In the genomic region with DNA sequence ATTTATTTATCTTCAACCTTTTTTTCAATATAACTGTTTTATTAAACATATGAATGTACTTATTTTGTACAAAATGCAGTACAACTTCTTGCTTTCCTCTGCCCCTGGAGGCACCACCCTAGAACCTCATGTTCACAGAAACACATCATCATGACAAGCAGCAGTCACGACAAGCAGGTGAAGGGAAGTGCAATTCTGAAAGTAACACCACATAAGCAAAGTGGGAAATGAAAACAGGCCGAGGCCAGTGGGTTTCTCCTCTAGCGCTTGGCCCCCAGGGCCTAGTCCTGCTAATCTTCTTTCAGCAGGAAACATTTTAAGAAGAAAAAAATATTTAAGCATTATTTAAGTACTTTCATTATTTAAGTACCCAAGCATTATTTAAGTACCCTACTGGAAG, we compare ENCODE assay signal across 14 cellular contexts.
DNase-seq lines count a peak whose midpoint lies in the region; ATAC-seq and TF ChIP-seq lines count a peak whose summit lies in the region.
"Had no signal": no experiment of that assay in that cellular context is flagged by ENCODE, and none has a peak within 500 bp of the region (broad histone marks: within the 10 kb centered on the region; RNA-seq: fewer than 3 reads in every experiment).

No MANE protein-coding gene starts in this region.

- H3K9me3 Mint-ChIP-seq in nephron progenitor cell, result peaks cover 11% of the 10 kb centered on the region
- peaks cover 6 to 10% of the 10 kb centered on the region in 2 donors for H3K9me3 Mint-ChIP-seq in natural killer cell
- peaks cover 7% of the 10 kb centered on the region for H3K9me3 Mint-ChIP-seq in activated naive CD8-positive, alpha-beta T cell treated with anti-CD3 and anti-CD28 coated beads for 36 hours

- peaks cover 9% of the 10 kb centered on the region for H3K4me1 Mint-ChIP-seq in nephron progenitor cell
- H3K4me1 Mint-ChIP-seq in natural killer cell, result no peaks in the 10 kb centered on the region
- no peaks in the 10 kb centered on the region for H3K4me1 Mint-ChIP-seq in activated naive CD8-positive, alpha-beta T cell treated with anti-CD3 and anti-CD28 coated beads for 36 hours
- H3K4me1 Mint-ChIP-seq: activated CD4-positive, alpha-beta T cell treated with anti-CD3 and anti-CD28 coated beads, Interleukin-2, amount 10 ng/mL, durations not matched to agents 7 days and 5 days; mesothelial cell of epicardium had no signal

- H3K27ac Mint-ChIP-seq in nephron progenitor cell, result peak overlapping the region; percentile 3
- H3K27ac Mint-ChIP-seq in natural killer cell, result no peak overlapping the region
- H3K27ac Mint-ChIP-seq in activated naive CD8-positive, alpha-beta T cell treated with anti-CD3 and anti-CD28 coated beads for 36 hours, result no peak overlapping the region
- H3K27ac Mint-ChIP-seq: activated CD4-positive, alpha-beta T cell treated with anti-CD3 and anti-CD28 coated beads, Interleukin-2, amount 10 ng/mL, durations not matched to agents 7 days and 5 days; mesothelial cell of epicardium; stimulated activated naive CD8-positive, alpha-beta T cell treated with anti-CD3 and anti-CD28 coated beads, Interleukin-15, Interleukin-2, amounts not matched to agents 100 ng/mL and 50 ng/mL, for 24 hours had no signal

- ATAC-seq in GM19035 (IDR thresholded peaks at IDR 0.05; ENCODE audit: unreplicated experiment) (peak; percentile 98), GM21723 (IDR thresholded peaks at IDR 0.05; ENCODE audit: unreplicated experiment) (peak; percentile 91), HG03103 (IDR thresholded peaks at IDR 0.05; ENCODE audit: low read depth, unreplicated experiment) (peak; percentile 69), natural killer cell (no peak)
- ATAC-seq: esophagus mucosa had no signal

- H3K27me3 Mint-ChIP-seq in nephron progenitor cell (ENCODE audit: low read depth, poor library complexity) (no peaks in the 10 kb centered on the region), natural killer cell (ENCODE audit: low read depth in 2 of 2) (no peaks in the 10 kb centered on the region)
- H3K27me3 Mint-ChIP-seq in activated naive CD8-positive, alpha-beta T cell treated with anti-CD3 and anti-CD28 coated beads for 36 hours, result peaks cover 3% of the 10 kb centered on the region
- H3K27me3 Mint-ChIP-seq: activated CD4-positive, alpha-beta T cell treated with anti-CD3 and anti-CD28 coated beads, Interleukin-2, amount 10 ng/mL, durations not matched to agents 7 days and 5 days; stimulated activated naive CD8-positive, alpha-beta T cell treated with anti-CD3 and anti-CD28 coated beads, Interleukin-15, Interleukin-2, amounts not matched to agents 100 ng/mL and 50 ng/mL, for 24 hours had no signal

- H3K4me3 Mint-ChIP-seq in nephron progenitor cell (no peak overlapping the region), natural killer cell (no peak overlapping the region)
- no peak overlapping the region for H3K4me3 Mint-ChIP-seq in activated naive CD8-positive, alpha-beta T cell treated with anti-CD3 and anti-CD28 coated beads for 36 hours
- H3K4me3 Mint-ChIP-seq: activated CD4-positive, alpha-beta T cell treated with anti-CD3 and anti-CD28 coated beads, Interleukin-2, amount 10 ng/mL, durations not matched to agents 7 days and 5 days; mesothelial cell of epicardium; stimulated activated naive CD8-positive, alpha-beta T cell treated with anti-CD3 and anti-CD28 coated beads, Interleukin-15, Interleukin-2, amounts not matched to agents 100 ng/mL and 50 ng/mL, for 24 hours had no signal

- H3K36me3 Mint-ChIP-seq in nephron progenitor cell (ENCODE audit: low read depth) (no peaks in the 10 kb centered on the region), natural killer cell (no peaks in the 10 kb centered on the region)
- H3K36me3 Mint-ChIP-seq in activated naive CD8-positive, alpha-beta T cell treated with anti-CD3 and anti-CD28 coated beads for 36 hours, result no peaks in the 10 kb centered on the region
- H3K36me3 Mint-ChIP-seq: mesothelial cell of epicardium had no signal

- no peak for TF ChIP-seq CTCF in nephron progenitor cell (IDR thresholded peaks at IDR 0.05)
- no peak for TF ChIP-seq CTCF in natural killer cell (IDR thresholded peaks at IDR 0.05)

- intact Hi-C loops in natural killer cell (cut with micrococcal nuclease), result no loop called here

- DNase-seq in nephron progenitor cell (no peak), natural killer cell (no peak), NCI-H774 (lab: John Stamatoyannopoulos, UW) (no peak)
- no peak for DNase-seq in activated naive CD8-positive, alpha-beta T cell treated with anti-CD3 and anti-CD28 coated beads for 36 hours
- DNase-seq: activated CD4-positive, alpha-beta T cell treated with anti-CD3 and anti-CD28 coated beads, Interleukin-2, amount 10 ng/mL, durations not matched to agents 7 days and 5 days; activated naive CD4-positive, alpha-beta T cell treated with Interleukin-2 at 50 U/mL for 16 hours; NCI-H1105 treated with DMSO at 0.1 percent for 48 hours; stimulated activated CD4-positive, alpha-beta T cell treated with anti-CD3 and anti-CD28 coated beads, Interleukin-2, amount 100 ng/mL, for 48 hours had no signal

Comparison
In these comparisons a context has a peak if more than half of its experiments do, and no peak if none do; other contexts are left out.
1. ATAC-seq: peak in GM19035 (single experiment), GM21723 (single experiment) and HG03103 (single experiment); none in natural killer cell (0 of 3).